Comparison of ENCODE assay signal across 8 cellular contexts in genomic region chr10:48390933-48391845, GRCh38.
A peak's percentile ranks its signal among the peaks of the same experiment; 100 is the strongest.
DNase-seq lines count a peak whose midpoint lies in the region; ATAC-seq and TF ChIP-seq lines count a peak whose summit lies in the region.

No MANE protein-coding gene starts in this region.

- POLR2A ChIA-PET in A673 (lab: Charles Lee; ENCODE audit: low non-redundant PET) = no interaction called here

- intact Hi-C loops in A673 (cut with micrococcal nuclease; ENCODE audit: unreplicated experiment) = no loop called here
- intact Hi-C loops in prostate gland (cut with DNase I) = no loop called here
- intact Hi-C loops in sigmoid colon (cut with DNase I) = no loop called here

- TF ChIP-seq POLR2A in prostate gland (IDR thresholded peaks at IDR 0.05) (no peak), sigmoid colon (IDR thresholded peaks at IDR 0.05) (no peak)

- in situ Hi-C loops in astrocyte of the spinal cord (cut with HindIII; ENCODE audit: low sequenced_read_pairs) = no loop called here

- ATAC-seq in GM18907 (IDR thresholded peaks at IDR 0.05; ENCODE audit: unreplicated experiment) = peak; percentile 73
- ATAC-seq in HG03457 (IDR thresholded peaks at IDR 0.05; ENCODE audit: unreplicated experiment) = peak; percentile 63
- ATAC-seq in GM18520 (IDR thresholded peaks at IDR 0.05; ENCODE audit: unreplicated experiment) = no peak

- 89% methylated on average over 4 of the region's 4 CpGs for WGBS in prostate gland
- WGBS in sigmoid colon, 2 donors = 80 to 86% methylated on average over 4 of the region's 4 CpGs

- H3K9me3 ChIP-seq in A673 (ENCODE audit: low read depth, low read length, poor library complexity, severe bottlenecking) (no peaks in the 10 kb centered on the region), prostate gland (no peaks in the 10 kb centered on the region), sigmoid colon (no peaks in the 10 kb centered on the region)

- no peak for TF ChIP-seq EP300 in sigmoid colon (IDR thresholded peaks at IDR 0.05)

- H3K27ac ChIP-seq in A673 (ENCODE audit: low read depth, low read length, poor library complexity, severe bottlenecking) (no peak overlapping the region), prostate gland (no peak overlapping the region), sigmoid colon (no peak overlapping the region)

- CTCF ChIA-PET in A673 (lab: Charles Lee) = interaction anchor here (0.7 kb wide), 1 partner anchor 85 kb away, joined by 3 read pairs; no protein-coding TSS in a partner anchor

- H3K36me3 ChIP-seq in A673 (ENCODE audit: insufficient read depth, low read length, poor library complexity, severe bottlenecking) (no peaks in the 10 kb centered on the region), prostate gland (no peaks in the 10 kb centered on the region), sigmoid colon (no peaks in the 10 kb centered on the region)

- no peak overlapping the region for H3K4me3 ChIP-seq in A673 (ENCODE audit: low read depth, low read length, poor library complexity, severe bottlenecking)
- H3K4me3 ChIP-seq in astrocyte of the spinal cord (ENCODE audit: low read depth, low read length) = no peak overlapping the region
- H3K4me3 ChIP-seq in prostate gland = no peak overlapping the region
- H3K4me3 ChIP-seq in sigmoid colon = no peak overlapping the region

- no peaks in the 10 kb centered on the region for H3K27me3 ChIP-seq in A673 (replicated peaks; ENCODE audit: insufficient read depth, low read depth, low read length, poor library complexity)
- no peaks in the 10 kb centered on the region for H3K27me3 ChIP-seq in prostate gland (replicated peaks; ENCODE audit: insufficient read depth)
- H3K27me3 ChIP-seq in sigmoid colon = no peaks in the 10 kb centered on the region

- TF ChIP-seq CTCF in A673 (conservative IDR thresholded peaks at IDR 0.05; ENCODE audit: low read depth, low read length) = no peak
- TF ChIP-seq CTCF in astrocyte of the spinal cord (IDR thresholded peaks at IDR 0.05; ENCODE audit: low read depth, low read length) = no peak
- no peak for TF ChIP-seq CTCF in prostate gland (IDR thresholded peaks at IDR 0.05)
- TF ChIP-seq CTCF in sigmoid colon (IDR thresholded peaks at IDR 0.05) = no peak

- H3K4me1 ChIP-seq in A673 (ENCODE audit: insufficient read depth, low read length, poor library complexity, severe bottlenecking) (peaks cover 11% of the 10 kb centered on the region), prostate gland (replicated peaks) (no peaks in the 10 kb centered on the region), sigmoid colon (peaks cover 0 to 39% (median 31%) of the 10 kb centered on the region in 4 donors)

- BruUV-seq in A673 (replicated peaks; lab: Mats Ljungman, UMichigan) = no TSS peak

- DNase-seq in A673 (ENCODE audit: low spot score) (peak; percentile 71), astrocyte of the spinal cord (ENCODE audit: low read depth, low spot score) (peak; percentile 66), NOMO-1 treated with DMSO at 0.1 percent for 48 hours (lab: John Stamatoyannopoulos, UW; ENCODE audit: unreplicated experiment) (no peak), prostate gland (ENCODE audit: low spot score) (no peak), sigmoid colon (no peak)

Comparison
In these comparisons a context has a peak if more than half of its experiments do, and no peak if none do; other contexts are left out.
1. DNase-seq: peak in A673 (single experiment) and astrocyte of the spinal cord (single experiment); none in NOMO-1 treated with DMSO at 0.1 percent for 48 hours (single experiment), prostate gland (single experiment) and sigmoid colon (single experiment).